In the genomic region with DNA sequence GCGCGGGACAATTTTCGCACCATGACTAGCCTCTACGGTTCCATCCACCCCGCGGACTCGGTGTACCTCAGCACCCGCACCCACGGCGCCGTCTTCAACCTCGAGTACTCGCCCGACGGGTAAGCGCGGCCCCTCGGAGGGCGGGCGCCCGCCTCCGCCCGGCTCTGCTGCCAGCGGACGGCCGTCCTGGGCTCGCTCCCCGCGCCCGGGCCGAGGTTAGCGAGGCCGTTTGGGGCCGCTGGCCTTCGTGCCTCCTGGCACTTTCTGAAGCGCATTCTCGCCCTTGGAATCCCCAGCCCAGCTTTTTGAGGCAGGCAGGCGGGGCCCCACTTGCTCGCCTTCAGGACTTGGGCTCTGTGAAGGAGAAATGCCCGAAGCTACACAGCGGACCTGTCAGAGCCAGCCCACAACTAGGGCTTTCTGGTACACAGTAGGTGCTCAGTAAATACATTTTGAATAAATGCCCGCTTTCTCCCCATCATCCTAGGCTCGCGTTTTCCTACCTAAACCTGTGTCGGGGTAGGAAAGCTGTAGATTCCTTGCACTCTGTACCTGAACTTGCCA, we compare ENCODE assay signal across 8 cellular contexts. TPM values are rescaled to one million over a fixed set of nuclear protein-coding genes. Genes with fewer than 3 reads are reported as not detected.
DNase-seq lines count a peak whose midpoint lies in the region; ATAC-seq and TF ChIP-seq lines count a peak whose summit lies in the region.

No MANE protein-coding gene starts in this region.

- H3K9me2 ChIP-seq in GM23248 (ENCODE audit: insufficient read depth): no peaks in the 10 kb centered on the region

- intact Hi-C loops in activated naive CD4-positive, alpha-beta T cell treated with anti-CD3 and anti-CD28 coated beads for 36 hours (cut with micrococcal nuclease): loop anchor here (2.0 kb wide), 1 partner anchor 209 kb away; a partner anchor contains a TSS
- intact Hi-C loops in left ventricle myocardium superior (cut with micrococcal nuclease): no loop called here
- intact Hi-C loops in sciatic nerve (cut with DNase I): no loop called here

- 0 to 1% methylated on average over 39 to 45 of the region's 45 CpGs for WGBS in GM23248 (ENCODE audit: low coverage in 1 of 2, low lambda C conversion rate in 2 of 2, missing lambda C conversion rate in 2 of 2), 2 experiments

- DNase-seq in GM06990 (ENCODE audit: extremely low read depth, insufficient read length): no peak
- peak; percentile 75 for DNase-seq in GM23248
- peak; percentile 25 for DNase-seq in activated naive CD4-positive, alpha-beta T cell treated with anti-CD3 and anti-CD28 coated beads for 36 hours
- DNase-seq in left ventricle myocardium superior: peak; percentile 39
- DNase-seq in sciatic nerve (ENCODE audit: low spot score): peak; percentile 65
- no peak for DNase-seq in DMS79 treated with DMSO at 0.1 percent for 48 hours (lab: John Stamatoyannopoulos, UW)
- no peak for DNase-seq in NCI-H128 (lab: John Stamatoyannopoulos, UW; ENCODE audit: unreplicated experiment)

- in situ Hi-C loops in GM23248 (cut with MboI): no loop called here

- H3K27ac Mint-ChIP-seq in activated naive CD4-positive, alpha-beta T cell treated with anti-CD3 and anti-CD28 coated beads for 36 hours: peak overlapping the region; percentile 18

- peaks cover 41% of the 10 kb centered on the region for H3K4me1 Mint-ChIP-seq in activated naive CD4-positive, alpha-beta T cell treated with anti-CD3 and anti-CD28 coated beads for 36 hours (ENCODE audit: low read depth)

- CTCF ChIA-PET in activated naive CD4-positive, alpha-beta T cell treated with anti-CD3 and anti-CD28 coated beads for 36 hours (lab: Charles Lee): no interaction called here

- H3K27ac ChIP-seq in GM23248: peak overlapping the region; percentile 76
- H3K27ac ChIP-seq in KMS-11: peak overlapping the region; percentile 62

- H2AFZ ChIP-seq in GM23248 (peak overlapping the region; percentile 94), KMS-11 (ENCODE audit: low read depth) (peak overlapping the region; percentile 76)

- H3K36me3 Mint-ChIP-seq in activated naive CD4-positive, alpha-beta T cell treated with anti-CD3 and anti-CD28 coated beads for 36 hours (ENCODE audit: low read depth): peaks cover 2% of the 10 kb centered on the region

- H3K27me3 ChIP-seq in GM06990 (replicated peaks; ENCODE audit: control insufficient read depth, insufficient read depth, low read length): no peaks in the 10 kb centered on the region
- H3K27me3 ChIP-seq in GM23248 (replicated peaks; ENCODE audit: insufficient read depth): no peaks in the 10 kb centered on the region
- no peaks in the 10 kb centered on the region for H3K27me3 ChIP-seq in KMS-11 (ENCODE audit: insufficient read depth, low read depth)

- H3K4me2 ChIP-seq in GM23248 (ENCODE audit: unreplicated experiment) (peak overlapping the region; percentile 92), KMS-11 (peak overlapping the region; percentile 92)

- H4K20me1 ChIP-seq in GM23248 (ENCODE audit: insufficient read depth) (peaks cover 21% of the 10 kb centered on the region), KMS-11 (ENCODE audit: insufficient read depth) (no peaks in the 10 kb centered on the region; the same call in 1 of the 2 replicates)

- ATAC-seq in left ventricle myocardium superior: peak; percentile 33
- ATAC-seq in sciatic nerve: peak; percentile 40

- no peaks in the 10 kb centered on the region; the same call in 1 of the 2 replicates for H3K36me3 ChIP-seq in GM06990 (ENCODE audit: control insufficient read depth, insufficient read depth, low read length)
- no peaks in the 10 kb centered on the region for H3K36me3 ChIP-seq in GM23248 (ENCODE audit: low read depth)
- no peaks in the 10 kb centered on the region; the same call in 1 of the 2 replicates for H3K36me3 ChIP-seq in KMS-11 (ENCODE audit: insufficient read depth)

- H3K27me3 Mint-ChIP-seq in activated naive CD4-positive, alpha-beta T cell treated with anti-CD3 and anti-CD28 coated beads for 36 hours (ENCODE audit: low read depth): no peaks in the 10 kb centered on the region

- H3K4me1 ChIP-seq in GM23248 (ENCODE audit: insufficient read depth): peaks cover 20% of the 10 kb centered on the region
- H3K4me1 ChIP-seq in KMS-11 (ENCODE audit: low read depth, poor library complexity, severe bottlenecking): peaks cover 35% of the 10 kb centered on the region

- peak overlapping the region; percentile 93 for H3K4me3 Mint-ChIP-seq in activated naive CD4-positive, alpha-beta T cell treated with anti-CD3 and anti-CD28 coated beads for 36 hours

- TF ChIP-seq CTCF in GM06990 (IDR thresholded peaks at IDR 0.05; ENCODE audit: insufficient read depth, low read length, poor library complexity, severe bottlenecking) (no peak), KMS-11 (conservative IDR thresholded peaks at IDR 0.05; ENCODE audit: low read depth, low read length) (no peak)

- H3K9ac ChIP-seq in GM23248 (peak overlapping the region; percentile 91), KMS-11 (peak overlapping the region; percentile 68)

- H3F3A ChIP-seq in GM23248 (ENCODE audit: insufficient read depth): no peaks in the 10 kb centered on the region

- H3K79me2 ChIP-seq in GM23248 (ENCODE audit: insufficient read depth): peaks cover 70% of the 10 kb centered on the region
- peaks cover 44% of the 10 kb centered on the region for H3K79me2 ChIP-seq in KMS-11 (ENCODE audit: insufficient read depth, low read depth)

- H3K9me3 Mint-ChIP-seq in activated naive CD4-positive, alpha-beta T cell treated with anti-CD3 and anti-CD28 coated beads for 36 hours: no peaks in the 10 kb centered on the region

- peak overlapping the region; percentile 92 for H3K4me3 ChIP-seq in GM06990 (replicated peaks; ENCODE audit: low read depth, low read length)
- peak overlapping the region; percentile 85 for H3K4me3 ChIP-seq in GM23248
- H3K4me3 ChIP-seq in KMS-11 (IDR thresholded peaks at IDR 0.05; ENCODE audit: insufficient read depth, low read depth, low read length): peak overlapping the region; percentile 55

- no peaks in the 10 kb centered on the region for H3K9me3 ChIP-seq in GM23248 (ENCODE audit: low read depth)

RNA-seq across cellular contexts. Expression of a gene that starts 0.8 kb away (rescaled TPM):
- 15.8 and 18.2 TPM in 2 replicates for total RNA-seq in GM23248 (2014; rRNA removed; shearing (Covaris generic))
- 20.5 and 20.9 TPM in 2 replicates for polyA plus RNA-seq in GM23248 (2016; fragmentation: Nextera tagmentation; extraction: Ambion mirVana)
- 10 to 100 TPM in 1 of 2 experiments, 1 to 10 TPM in 1; 9.4 to 10.9 TPM for total RNA-seq in activated naive CD4-positive, alpha-beta T cell treated with anti-CD3 and anti-CD28 coated beads for 36 hours
- total RNA-seq in left ventricle myocardium superior (20.5 TPM), sciatic nerve (25.3 TPM)

RNA-seq across cellular contexts. Expression of a gene that starts 16.5 kb away (rescaled TPM):
- 30.1 and 38.8 TPM in 2 replicates for total RNA-seq in GM23248 (2014; rRNA removed; shearing (Covaris generic))
- 59.0 and 61.5 TPM in 2 replicates for polyA plus RNA-seq in GM23248 (2016; fragmentation: Nextera tagmentation; extraction: Ambion mirVana)
- 10 to 100 TPM; 93.7 to 99.7 TPM for total RNA-seq in activated naive CD4-positive, alpha-beta T cell treated with anti-CD3 and anti-CD28 coated beads for 36 hours
- total RNA-seq in left ventricle myocardium superior (17.9 TPM), sciatic nerve (28.0 TPM)

RNA-seq across cellular contexts. Expression of a gene that starts 47.8 kb away (rescaled TPM):
- 1.5 and 2.8 TPM in 2 replicates for total RNA-seq in GM23248 (2014; rRNA removed; shearing (Covaris generic))
- 6.0 and 6.7 TPM in 2 replicates for polyA plus RNA-seq in GM23248 (2016; fragmentation: Nextera tagmentation; extraction: Ambion mirVana)
- total RNA-seq in activated naive CD4-positive, alpha-beta T cell treated with anti-CD3 and anti-CD28 coated beads for 36 hours: 1 to 10 TPM; 8.1 to 9.5 TPM
- total RNA-seq in left ventricle myocardium superior (2.9 TPM), sciatic nerve (17.9 TPM)

Comparison
In these comparisons a context has a peak if more than half of its experiments do, and no peak if none do; other contexts are left out.
1. DNase-seq: peak in GM23248 (single experiment), activated naive CD4-positive, alpha-beta T cell treated with anti-CD3 and anti-CD28 coated beads for 36 hours (single experiment), left ventricle myocardium superior (single experiment) and sciatic nerve (single experiment); none in GM06990 (single experiment), DMS79 treated with DMSO at 0.1 percent for 48 hours (single experiment) and NCI-H128 (single experiment).
2. Peak in every context shown above with its lines, with median percentiles within 50 percentile points of each other: H3K4me3 ChIP-seq.